Comparison of ENCODE assay signal across 21 cellular contexts in genomic region chr9:76007935-76008334, GRCh38.
DNase-seq lines count a peak whose midpoint lies in the region; ATAC-seq and TF ChIP-seq lines count a peak whose summit lies in the region.
"Had no signal": no experiment of that assay in that cellular context is flagged by ENCODE, and none has a peak within 500 bp of the region (broad histone marks: within the 10 kb centered on the region; RNA-seq: fewer than 3 reads in every experiment).

No MANE protein-coding gene starts in this region.

- no peak overlapping the region for H3K27ac Mint-ChIP-seq in activated T-cell treated with anti-CD3 and anti-CD28 coated beads, Interleukin-2, amount 50 U/mL, for 72 hours
- peak overlapping the region; percentile 55 for H3K27ac Mint-ChIP-seq in CD8-positive, alpha-beta T cell
- H3K27ac Mint-ChIP-seq in T-helper 17 cell (peak overlapping the region; percentile 19), glutamatergic neuron (ENCODE audit: unreplicated experiment) (no peak overlapping the region), mesothelial cell of epicardium (no peak overlapping the region)
- peak overlapping the region; percentile 4 to 89 (median 68) for H3K27ac Mint-ChIP-seq in naive thymus-derived CD8-positive, alpha-beta T cell

- no peak for DNase-seq in activated T-cell treated with anti-CD3 and anti-CD28 coated beads, Interleukin-2, amount 50 U/mL, for 72 hours
- no peak for DNase-seq in activated T-cell treated with anti-CD3 and anti-CD28 coated beads for 4 hours
- no peak for DNase-seq in CD8-positive, alpha-beta T cell
- no peak for DNase-seq in T-helper 17 cell
- no peak for DNase-seq in naive thymus-derived CD8-positive, alpha-beta T cell
- no peak for DNase-seq in glutamatergic neuron
- DNase-seq in mesothelial cell of epicardium (ENCODE audit: low spot score in 2 of 2, unreplicated experiment in 2 of 2) = no peak
- DNase-seq: BE2C; Caco-2; CD4-positive, CD25-positive, alpha-beta regulatory T cell; DMS 273 treated with DMSO at 0.1 percent for 48 hours; DMS79 treated with DMSO at 0.1 percent for 48 hours; Kasumi-1; NCI-H1694; NCI-H2081; NCI-H2171; NCI-H345; NCI-H524; NCI-H82; Peyer's patch had no signal

- H3K27me3 ChIP-seq in CD8-positive, alpha-beta T cell (ENCODE audit: insufficient read depth, low read length) = no peaks in the 10 kb centered on the region
- H3K27me3 ChIP-seq: Peyer's patch had no signal

- H3K4me1 Mint-ChIP-seq in activated T-cell treated with anti-CD3 and anti-CD28 coated beads, Interleukin-2, amount 50 U/mL, for 72 hours (ENCODE audit: low read depth) = peaks cover 56% of the 10 kb centered on the region
- H3K4me1 Mint-ChIP-seq in CD8-positive, alpha-beta T cell (ENCODE audit: low read depth) = peaks cover 65% of the 10 kb centered on the region
- peaks cover 12% of the 10 kb centered on the region for H3K4me1 Mint-ChIP-seq in T-helper 17 cell
- peaks cover 18 to 74% (median 61%) of the 10 kb centered on the region in 4 donors for H3K4me1 Mint-ChIP-seq in naive thymus-derived CD8-positive, alpha-beta T cell
- peaks cover 3% of the 10 kb centered on the region for H3K4me1 Mint-ChIP-seq in glutamatergic neuron (ENCODE audit: low read depth, unreplicated experiment)
- H3K4me1 Mint-ChIP-seq in mesothelial cell of epicardium = peaks cover 12% of the 10 kb centered on the region

- CTCF ChIA-PET in CD8-positive, alpha-beta T cell (lab: Charles Lee) = interaction anchor here (0.8 kb wide), 1 partner anchor 114 kb away, joined by 3 read pairs; no protein-coding TSS in a partner anchor

- H3K27me3 Mint-ChIP-seq in activated T-cell treated with anti-CD3 and anti-CD28 coated beads, Interleukin-2, amount 50 U/mL, for 72 hours (ENCODE audit: low read depth) = no peaks in the 10 kb centered on the region
- H3K27me3 Mint-ChIP-seq in CD8-positive, alpha-beta T cell (ENCODE audit: low read depth) = no peaks in the 10 kb centered on the region
- no peaks in the 10 kb centered on the region for H3K27me3 Mint-ChIP-seq in T-helper 17 cell
- H3K27me3 Mint-ChIP-seq in naive thymus-derived CD8-positive, alpha-beta T cell = no peaks in the 10 kb centered on the region
- peaks cover 2% of the 10 kb centered on the region for H3K27me3 Mint-ChIP-seq in glutamatergic neuron (ENCODE audit: unreplicated experiment)
- peaks cover 19% of the 10 kb centered on the region for H3K27me3 Mint-ChIP-seq in mesothelial cell of epicardium (ENCODE audit: low read depth)
- H3K27me3 Mint-ChIP-seq: CD4-positive, CD25-positive, alpha-beta regulatory T cell had no signal

- no peaks in the 10 kb centered on the region for H3K36me3 ChIP-seq in CD8-positive, alpha-beta T cell (ENCODE audit: insufficient read depth, low read length)
- H3K36me3 ChIP-seq: BE2C had no signal

- H3K9me3 Mint-ChIP-seq in activated T-cell treated with anti-CD3 and anti-CD28 coated beads, Interleukin-2, amount 50 U/mL, for 72 hours = no peaks in the 10 kb centered on the region
- H3K9me3 Mint-ChIP-seq in CD8-positive, alpha-beta T cell = peaks cover 2% of the 10 kb centered on the region
- H3K9me3 Mint-ChIP-seq in naive thymus-derived CD8-positive, alpha-beta T cell = peaks cover 0 to 4% (median 0%) of the 10 kb centered on the region in 9 donors
- H3K9me3 Mint-ChIP-seq in glutamatergic neuron (ENCODE audit: unreplicated experiment) (no peaks in the 10 kb centered on the region), mesothelial cell of epicardium (no peaks in the 10 kb centered on the region)

- intact Hi-C loops in CD8-positive, alpha-beta T cell (cut with DNase I, micrococcal nuclease) = loop anchor here (2.0 to 10.0 kb wide), 2 partner anchors 287 to 295 kb away; no protein-coding TSS in a partner anchor

- TF ChIP-seq CTCF in CD8-positive, alpha-beta T cell (IDR thresholded peaks at IDR 0.05) = no peak
- TF ChIP-seq CTCF in glutamatergic neuron (IDR thresholded peaks at IDR 0.05; ENCODE audit: partially characterized antibody, unreplicated experiment) (no peak), mesothelial cell of epicardium (IDR thresholded peaks at IDR 0.05; ENCODE audit: unreplicated experiment) (no peak)

- peak overlapping the region; percentile 52 to 78 for H3K4me3 Mint-ChIP-seq in activated T-cell treated with anti-CD3 and anti-CD28 coated beads, Interleukin-2, amount 50 U/mL, for 72 hours
- H3K4me3 Mint-ChIP-seq in CD8-positive, alpha-beta T cell = peak overlapping the region; percentile 68
- H3K4me3 Mint-ChIP-seq in T-helper 17 cell (peak overlapping the region; percentile 12), glutamatergic neuron (ENCODE audit: unreplicated experiment) (no peak overlapping the region), mesothelial cell of epicardium (no peak overlapping the region)
- H3K4me3 Mint-ChIP-seq in naive thymus-derived CD8-positive, alpha-beta T cell = peak overlapping the region; percentile 52 to 83 (median 72)
- H3K4me3 Mint-ChIP-seq: CD4-positive, CD25-positive, alpha-beta regulatory T cell had no signal

- H3K27ac ChIP-seq in CD8-positive, alpha-beta T cell (ENCODE audit: low read depth, low read length) = no peak overlapping the region
- H3K27ac ChIP-seq: Peyer's patch had no signal

- POLR2A ChIA-PET in CD8-positive, alpha-beta T cell (lab: Charles Lee) = no interaction called here
- POLR2A ChIA-PET in naive thymus-derived CD8-positive, alpha-beta T cell (lab: Charles Lee) = interaction anchor here (1.0 kb wide), 1 partner anchor 15 kb away, joined by 3 read pairs; no protein-coding TSS in a partner anchor

- H3K4me1 ChIP-seq in CD8-positive, alpha-beta T cell (ENCODE audit: insufficient read depth, low read length) = peaks cover 42% of the 10 kb centered on the region
- H3K4me1 ChIP-seq: BE2C, Caco-2 had no signal

- ATAC-seq in activated T-cell treated with anti-CD3 and anti-CD28 coated beads, Interleukin-2, amount 50 U/mL, for 72 hours (replicated peaks in 1 of 2) = peak in 1 of 2 donors; percentile 51
- ATAC-seq in CD8-positive, alpha-beta T cell = no peak
- no peak for ATAC-seq in T-helper 17 cell
- peak in 1 of 2 donors; percentile 35 for ATAC-seq in naive thymus-derived CD8-positive, alpha-beta T cell
- ATAC-seq: GM12878 had no signal

- no peaks in the 10 kb centered on the region for H3K9me3 ChIP-seq in CD8-positive, alpha-beta T cell (ENCODE audit: low read length)
- H3K9me3 ChIP-seq in T-helper 17 cell (ENCODE audit: control insufficient read depth, low read length, poor library complexity, severe bottlenecking) = no peaks in the 10 kb centered on the region
- H3K9me3 ChIP-seq: BE2C, Caco-2, Peyer's patch had no signal

- H3K36me3 Mint-ChIP-seq in activated T-cell treated with anti-CD3 and anti-CD28 coated beads, Interleukin-2, amount 50 U/mL, for 72 hours (ENCODE audit: insufficient read depth in 2 of 2) = no peaks in the 10 kb centered on the region
- H3K36me3 Mint-ChIP-seq in CD8-positive, alpha-beta T cell = peaks cover 6% of the 10 kb centered on the region
- peaks cover 2% of the 10 kb centered on the region for H3K36me3 Mint-ChIP-seq in T-helper 17 cell (ENCODE audit: low read depth)
- H3K36me3 Mint-ChIP-seq in naive thymus-derived CD8-positive, alpha-beta T cell = peaks cover 0 to 16% (median 0%) of the 10 kb centered on the region in 3 donors
- no peaks in the 10 kb centered on the region for H3K36me3 Mint-ChIP-seq in glutamatergic neuron (ENCODE audit: unreplicated experiment)
- H3K36me3 Mint-ChIP-seq in mesothelial cell of epicardium = no peaks in the 10 kb centered on the region
- H3K36me3 Mint-ChIP-seq: CD4-positive, CD25-positive, alpha-beta regulatory T cell had no signal

- H3K4me3 ChIP-seq in CD8-positive, alpha-beta T cell (ENCODE audit: low read depth, low read length) = no peak overlapping the region
- H3K4me3 ChIP-seq: GM12878, Peyer's patch had no signal

Comparison
In these comparisons a context has a peak if more than half of its experiments do, and no peak if none do; other contexts are left out.
1. H3K27ac Mint-ChIP-seq: peak in CD8-positive, alpha-beta T cell (single experiment), T-helper 17 cell (single experiment) and naive thymus-derived CD8-positive, alpha-beta T cell (10 of 10); none in activated T-cell treated with anti-CD3 and anti-CD28 coated beads, Interleukin-2, amount 50 U/mL, for 72 hours (single experiment), glutamatergic neuron (single experiment) and mesothelial cell of epicardium (single experiment).
2. H3K4me3 Mint-ChIP-seq: peak in activated T-cell treated with anti-CD3 and anti-CD28 coated beads, Interleukin-2, amount 50 U/mL, for 72 hours (2 of 2), CD8-positive, alpha-beta T cell (single experiment), T-helper 17 cell (single experiment) and naive thymus-derived CD8-positive, alpha-beta T cell (10 of 10); none in glutamatergic neuron (single experiment) and mesothelial cell of epicardium (single experiment).